ENCODE assay signal across 1 cellular context in genomic region chr14:95490127-95490526, GRCh38.
TF ChIP-seq lines count a peak whose summit lies in the region.

No MANE protein-coding gene starts in this region.

TF ChIP-seq in IMR-90, 13 proteins besides CTCF, POLR2A, EP300 and RAD21:
- TF ChIP-seq FOS (IDR thresholded peaks at IDR 0.05; ENCODE audit: low read depth, low read length) (no peak), BHLHE40 (IDR thresholded peaks at IDR 0.05; ENCODE audit: low read depth, low read length) (no peak), MXI1 (IDR thresholded peaks at IDR 0.05; ENCODE audit: borderline replicate concordance, low read depth, low read length) (no peak), RFX5 (IDR thresholded peaks at IDR 0.05; ENCODE audit: low read depth, low read length) (no peak), RCOR1 (IDR thresholded peaks at IDR 0.05; ENCODE audit: insufficient replicate concordance, low read length) (no peak), ELK1 (IDR thresholded peaks at IDR 0.05; ENCODE audit: borderline replicate concordance, low read depth, low read length) (no peak), MAZ (IDR thresholded peaks at IDR 0.05; ENCODE audit: borderline replicate concordance, low read depth, low read length) (no peak), NFE2L2 (IDR thresholded peaks at IDR 0.05; ENCODE audit: low read depth, low read length) (no peak), MAFK (IDR thresholded peaks at IDR 0.05; ENCODE audit: low read depth, low read length) (no peak), CEBPB (IDR thresholded peaks at IDR 0.05; ENCODE audit: low read depth, low read length) (no peak), SMC3 (IDR thresholded peaks at IDR 0.05; ENCODE audit: low read depth, low read length) (no peak), USF2 (IDR thresholded peaks at IDR 0.05; ENCODE audit: low read depth, low read length) (no peak)
